27 cellular contexts compared by ENCODE assay signal in genomic region chrX:87434618-87435017, GRCh38.
"Had no signal": no experiment of that assay in that cellular context is flagged by ENCODE, and none has a peak within 500 bp of the region (broad histone marks: within the 10 kb centered on the region; RNA-seq: fewer than 3 reads in every experiment).

No MANE protein-coding gene starts in this region.

- H3K4me3 ChIP-seq: adrenal gland, breast epithelium, cardiac muscle cell, colonic mucosa, gastrocnemius medialis had no signal

- DNase-seq: activated CD4-positive, alpha-beta memory T cell treated with anti-CD3 and anti-CD28 coated beads for 36 hours; activated CD4-positive, alpha-beta T cell treated with anti-CD3 and anti-CD28 coated beads for 36 hours; activated CD4-positive, alpha-beta T cell treated with anti-CD3 and anti-CD28 coated beads, Interleukin-2, amount 10 ng/mL, durations not matched to agents 24 days and 14 days; activated CD4-positive, CD25-positive, alpha-beta regulatory T cell; activated CD4-positive, CD25-positive, alpha-beta regulatory T cell treated with anti-CD3 and anti-CD28 coated beads, Interleukin-2, amount 50 U/mL, for 72 hours; activated CD8-positive, alpha-beta memory T cell treated with anti-CD3 and anti-CD28 coated beads, Interleukin-2, amount 10 ng/mL, durations not matched to agents 7 days and 5 days; activated CD8-positive, alpha-beta memory T cell treated with anti-CD3 and anti-CD28 coated beads, Interleukin-2, amount 50 U/mL, for 4 hours; activated CD8-positive, alpha-beta T cell treated with anti-CD3 and anti-CD28 coated beads, Interleukin-2, amount 10 ng/mL, durations not matched to agents 7 days and 5 days; activated effector memory CD4-positive, alpha-beta T cell treated with anti-CD3 and anti-CD28 coated beads, Interleukin-2, amount 50 U/mL, for 16 hours; activated naive CD4-positive, alpha-beta T cell treated with anti-CD3 and anti-CD28 coated beads for 36 hours; activated naive CD8-positive, alpha-beta T cell treated with anti-CD3 and anti-CD28 coated beads for 36 hours; activated naive CD8-positive, alpha-beta T cell treated with anti-CD3 and anti-CD28 coated beads, Interleukin-2, amount 50 U/mL, for 24 hours; activated T-cell treated with anti-CD3 and anti-CD28 coated beads, Interleukin-2, amount 50 U/mL, for 1 hour; activated T-cell treated with anti-CD3 and anti-CD28 coated beads, Interleukin-2, amount 50 U/mL, for 48 hours; adrenal gland; amygdala; aorta; central memory CD4-positive, alpha-beta T cell; cerebellar nuclear complex; colonic mucosa; effector CD4-positive, alpha-beta T cell; effector memory CD8-positive, alpha-beta T cell; foreskin keratinocyte; gastrocnemius medialis; T-helper 2 cell had no signal
